17 cellular contexts compared by ENCODE assay signal in genomic region chr3:150256336-150256735, GRCh38.
"Had no signal": no experiment of that assay in that cellular context is flagged by ENCODE, and none has a peak within 500 bp of the region (broad histone marks: within the 10 kb centered on the region; RNA-seq: fewer than 3 reads in every experiment).

No MANE protein-coding gene starts in this region.

- H3K27ac ChIP-seq: lower lobe of right lung, SJSA1, VCaP had no signal

- H3K36me3 ChIP-seq: lower lobe of right lung, SJSA1 had no signal

- H3K4me3 Mint-ChIP-seq: activated CD4-positive, alpha-beta T cell treated with anti-CD3 and anti-CD28 coated beads for 36 hours; activated CD8-positive, alpha-beta T cell treated with anti-CD3 and anti-CD28 coated beads for 36 hours; activated naive CD8-positive, alpha-beta T cell treated with anti-CD3 and anti-CD28 coated beads for 36 hours; activated T-cell treated with anti-CD3 and anti-CD28 coated beads, Interleukin-2, amount 50 U/mL, for 72 hours; stimulated activated naive B cell treated with anti-CD40 and anti-IgM and Interleukin-4, amounts not matched to agents 10 μg/mL and 1 μg/mL and 100 μg/mL, for 72 hours; type B pancreatic cell had no signal

- H3K27me3 ChIP-seq: SJSA1 had no signal

- H3K4me3 ChIP-seq: coronary artery, lower lobe of right lung, mucosa of descending colon, SJSA1 had no signal

- H3K27ac Mint-ChIP-seq: activated CD4-positive, alpha-beta T cell treated with anti-CD3 and anti-CD28 coated beads for 36 hours; activated CD8-positive, alpha-beta T cell treated with anti-CD3 and anti-CD28 coated beads for 36 hours; activated naive CD8-positive, alpha-beta T cell treated with anti-CD3 and anti-CD28 coated beads for 36 hours; activated T-cell treated with anti-CD3 and anti-CD28 coated beads, Interleukin-2, amount 50 U/mL, for 72 hours; stimulated activated naive B cell treated with anti-CD40 and anti-IgM and Interleukin-4, amounts not matched to agents 10 μg/mL and 1 μg/mL and 100 μg/mL, for 72 hours; type B pancreatic cell had no signal

- H3K4me1 Mint-ChIP-seq: activated CD4-positive, alpha-beta T cell treated with anti-CD3 and anti-CD28 coated beads for 36 hours; activated naive CD8-positive, alpha-beta T cell treated with anti-CD3 and anti-CD28 coated beads for 36 hours; stimulated activated naive B cell treated with anti-CD40 and anti-IgM and Interleukin-4, amounts not matched to agents 10 μg/mL and 1 μg/mL and 100 μg/mL, for 72 hours had no signal

- H3K36me3 Mint-ChIP-seq: activated naive CD8-positive, alpha-beta T cell treated with anti-CD3 and anti-CD28 coated beads for 36 hours; stimulated activated naive B cell treated with anti-CD40 and anti-IgM and Interleukin-4, amounts not matched to agents 10 μg/mL and 1 μg/mL and 100 μg/mL, for 72 hours; type B pancreatic cell had no signal

- H3K27me3 Mint-ChIP-seq: activated CD4-positive, alpha-beta T cell treated with anti-CD3 and anti-CD28 coated beads for 36 hours; type B pancreatic cell had no signal

- H3K9me3 ChIP-seq: lower lobe of right lung, mucosa of descending colon, SJSA1 had no signal

- DNase-seq: activated CD4-positive, alpha-beta T cell treated with anti-CD3 and anti-CD28 coated beads for 36 hours; activated CD8-positive, alpha-beta memory T cell treated with anti-CD3 and anti-CD28 coated beads, Interleukin-2, amount 50 U/mL, for 4 hours; activated CD8-positive, alpha-beta T cell treated with anti-CD3 and anti-CD28 coated beads for 36 hours; activated gamma-delta T cell treated with Interleukin-2 at 50 U/mL for 16 hours; activated naive CD8-positive, alpha-beta T cell treated with anti-CD3 and anti-CD28 coated beads for 36 hours; activated T-cell treated with anti-CD3 and anti-CD28 coated beads, Interleukin-2, amount 50 U/mL, for 72 hours; effector CD8-positive, alpha-beta T cell; lower lobe of right lung; mucosa of descending colon; retina; stimulated activated CD4-positive, alpha-beta T cell treated with anti-CD3 and anti-CD28 coated beads, Interleukin-2, amount 100 ng/mL, for 24 hours; stimulated activated naive B cell treated with anti-CD40 and anti-IgM and Interleukin-4, amounts not matched to agents 10 μg/mL and 1 μg/mL and 100 μg/mL, for 72 hours; T1000 had no signal

- H3K9me3 Mint-ChIP-seq: activated CD8-positive, alpha-beta T cell treated with anti-CD3 and anti-CD28 coated beads for 36 hours; activated naive CD8-positive, alpha-beta T cell treated with anti-CD3 and anti-CD28 coated beads for 36 hours; activated T-cell treated with anti-CD3 and anti-CD28 coated beads, Interleukin-2, amount 50 U/mL, for 72 hours; type B pancreatic cell had no signal
